In genomic region chr6:99219788-99220187, GRCh38 we compare ENCODE assay signal across 9 cellular contexts.
A peak's percentile ranks its signal among the peaks of the same experiment; 100 is the strongest.
DNase-seq lines count a peak whose midpoint lies in the region; ATAC-seq and TF ChIP-seq lines count a peak whose summit lies in the region.
"Had no signal": no experiment of that assay in that cellular context is flagged by ENCODE, and none has a peak within 500 bp of the region (broad histone marks: within the 10 kb centered on the region; RNA-seq: fewer than 3 reads in every experiment).

No MANE protein-coding gene starts in this region.

- H3K36me3 ChIP-seq in HEK293 (ENCODE audit: control insufficient read depth in 2 of 2, insufficient read depth in 1 of 2, low read length in 2 of 2) = no peaks in the 10 kb centered on the region
- H3K36me3 ChIP-seq in mucosa of descending colon (ENCODE audit: low read depth) = no peaks in the 10 kb centered on the region

- H3K4me1 ChIP-seq in HEK293 (ENCODE audit: control insufficient read depth, insufficient read depth, low read length) = no peaks in the 10 kb centered on the region
- no peaks in the 10 kb centered on the region for H3K4me1 ChIP-seq in mucosa of descending colon (ENCODE audit: low read depth)

- CTCF ChIA-PET in HEK293 (lab: Yijun Ruan, JAX) = no interaction called here

- POLR2A ChIA-PET in HEK293 (lab: Yijun Ruan, JAX) = no interaction called here

- no peaks in the 10 kb centered on the region for H3K4me1 Mint-ChIP-seq in activated T-cell treated with anti-CD3 and anti-CD28 coated beads, Interleukin-2, amount 50 U/mL, for 24 hours (ENCODE audit: low read depth)

- H3K4me3 Mint-ChIP-seq in activated T-cell treated with anti-CD3 and anti-CD28 coated beads, Interleukin-2, amount 50 U/mL, for 24 hours = no peak overlapping the region

- no peak overlapping the region for H3K4me3 ChIP-seq in HEK293 (ENCODE audit: low read depth, low read length)
- H3K4me3 ChIP-seq in mucosa of descending colon = no peak overlapping the region

- no peaks in the 10 kb centered on the region for H3K9me3 Mint-ChIP-seq in activated T-cell treated with anti-CD3 and anti-CD28 coated beads, Interleukin-2, amount 50 U/mL, for 24 hours

- peak; percentile 79 for ATAC-seq in GM18517 (IDR thresholded peaks at IDR 0.05; ENCODE audit: unreplicated experiment)
- ATAC-seq in mucosa of descending colon = peak; percentile 67

- no peak overlapping the region for H3K27ac ChIP-seq in HEK293 (ENCODE audit: extremely low read depth, low read depth, low read length)
- H3K27ac ChIP-seq in substantia nigra (ENCODE audit: low read depth, low read length, poor library complexity, severe bottlenecking) = no peak overlapping the region
- H3K27ac ChIP-seq: KMS-11 had no signal

- H3K36me3 Mint-ChIP-seq in activated T-cell treated with anti-CD3 and anti-CD28 coated beads, Interleukin-2, amount 50 U/mL, for 24 hours (ENCODE audit: low read depth) = no peaks in the 10 kb centered on the region

- peaks cover 3% of the 10 kb centered on the region for H3K27me3 Mint-ChIP-seq in activated T-cell treated with anti-CD3 and anti-CD28 coated beads, Interleukin-2, amount 50 U/mL, for 24 hours

- H3K9me3 ChIP-seq in HEK293 (ENCODE audit: control insufficient read depth, insufficient read depth, low read depth, low read length) (no peaks in the 10 kb centered on the region), mucosa of descending colon (no peaks in the 10 kb centered on the region)

- no peak overlapping the region for H3K27ac Mint-ChIP-seq in activated T-cell treated with anti-CD3 and anti-CD28 coated beads, Interleukin-2, amount 50 U/mL, for 24 hours

- TF ChIP-seq CTCF in HEK293 (tag by site-specific recombination; IDR thresholded peaks at IDR 0.05) (no peak), mucosa of descending colon (IDR thresholded peaks at IDR 0.05) (no peak)

- intact Hi-C loops in mucosa of descending colon (cut with DNase I, micrococcal nuclease) = no loop called here

- DNase-seq in NCI-H146 treated with DMSO at 0.1 percent for 48 hours (lab: John Stamatoyannopoulos, UW; ENCODE audit: unreplicated experiment) (peak; percentile 56), mucosa of descending colon (peak in 2 of 3 donors; percentile 4 to 18), retina (no peak), substantia nigra (lab: John Stamatoyannopoulos, UW) (no peak)
- no peak for DNase-seq in activated T-cell treated with anti-CD3 and anti-CD28 coated beads, Interleukin-2, amount 50 U/mL, for 24 hours
- DNase-seq in activated naive CD4-positive, alpha-beta T cell treated with Interleukin-2 at 50 U/mL for 16 hours = no peak

TF ChIP-seq in HEK293, 187 proteins besides CTCF, POLR2A, EP300 and RAD21:
- no peak for TF ChIP-seq ZNF157 (tag by site-specific recombination; IDR thresholded peaks at IDR 0.05)
- no peak for TF ChIP-seq ZNF792 (tag by site-specific recombination; IDR thresholded peaks at IDR 0.05)
- TF ChIP-seq ZNF707 (tag by site-specific recombination; IDR thresholded peaks at IDR 0.05) = no peak
- TF ChIP-seq ZNF692 (tag by site-specific recombination; IDR thresholded peaks at IDR 0.05) = no peak
- TF ChIP-seq GFI1B (tag by site-specific recombination; IDR thresholded peaks at IDR 0.05) = no peak
- no peak for TF ChIP-seq ZNF670 (tag by site-specific recombination; IDR thresholded peaks at IDR 0.05; ENCODE audit: low read depth)
- TF ChIP-seq ZIC2 (tag by site-specific recombination; IDR thresholded peaks at IDR 0.05) = 0 out of 2 replicates have a peak, but pooled peaks have one; percentile 7
- no peak for TF ChIP-seq ZBTB20 (tag by site-specific recombination; IDR thresholded peaks at IDR 0.05)
TF ChIP-seq in HEK293: peak in this region for 1.

Comparison
In these comparisons a context has a peak if more than half of its experiments do, and no peak if none do; other contexts are left out.
1. DNase-seq: peak in NCI-H146 treated with DMSO at 0.1 percent for 48 hours (single experiment) and mucosa of descending colon (2 of 3); none in activated T-cell treated with anti-CD3 and anti-CD28 coated beads, Interleukin-2, amount 50 U/mL, for 24 hours (single experiment), retina (single experiment), activated naive CD4-positive, alpha-beta T cell treated with Interleukin-2 at 50 U/mL for 16 hours (single experiment) and substantia nigra (0 of 49).